24 cellular contexts compared by ENCODE assay signal in genomic region chr5:160621503-160621902, GRCh38.
"Had no signal": no experiment of that assay in that cellular context is flagged by ENCODE, and none has a peak within 500 bp of the region (broad histone marks: within the 10 kb centered on the region; RNA-seq: fewer than 3 reads in every experiment).

No MANE protein-coding gene starts in this region.

- H3K27me3 ChIP-seq: colonic mucosa, dorsolateral prefrontal cortex, esophagus squamous epithelium, gastrocnemius medialis, neutrophil, ovary, right atrium auricular region, thyroid gland had no signal

- H3K27ac ChIP-seq: colonic mucosa, dorsolateral prefrontal cortex, esophagus squamous epithelium, gastrocnemius medialis, neutrophil, ovary, prostate gland, right atrium auricular region, thyroid gland had no signal

- H3K9me3 ChIP-seq: colonic mucosa, esophagus squamous epithelium, gastrocnemius medialis, neutrophil, ovary, prostate gland, right atrium auricular region, thyroid gland had no signal

- H3K27ac Mint-ChIP-seq: activated CD4-positive, alpha-beta memory T cell treated with anti-CD3 and anti-CD28 coated beads for 36 hours; activated naive CD4-positive, alpha-beta T cell treated with anti-CD3 and anti-CD28 coated beads for 36 hours; activated naive CD8-positive, alpha-beta T cell treated with anti-CD3 and anti-CD28 coated beads, Interleukin-2, amount 10 ng/mL, durations not matched to agents 7 days and 5 days; activated T-cell treated with anti-CD3 and anti-CD28 coated beads, Interleukin-2, amount 50 U/mL, for 72 hours; effector memory CD8-positive, alpha-beta T cell; memory B cell; nephron; T-helper 17 cell had no signal

- H3K9me3 Mint-ChIP-seq: activated CD4-positive, alpha-beta memory T cell treated with anti-CD3 and anti-CD28 coated beads for 36 hours; activated naive CD4-positive, alpha-beta T cell treated with anti-CD3 and anti-CD28 coated beads for 36 hours; activated naive CD8-positive, alpha-beta T cell treated with anti-CD3 and anti-CD28 coated beads, Interleukin-2, amount 10 ng/mL, durations not matched to agents 7 days and 5 days; activated T-cell treated with anti-CD3 and anti-CD28 coated beads, Interleukin-2, amount 50 U/mL, for 72 hours; effector memory CD8-positive, alpha-beta T cell; memory B cell; nephron had no signal

- DNase-seq: activated CD4-positive, alpha-beta memory T cell treated with anti-CD3 and anti-CD28 coated beads for 36 hours; activated CD4-positive, alpha-beta T cell treated with anti-CD3 and anti-CD28 coated beads for 4 hours; activated CD4-positive, CD25-positive, alpha-beta regulatory T cell; activated effector memory CD4-positive, alpha-beta T cell treated with Interleukin-2 at 50 U/mL for 16 hours; activated naive CD4-positive, alpha-beta T cell treated with anti-CD3 and anti-CD28 coated beads for 36 hours; activated naive CD8-positive, alpha-beta T cell treated with anti-CD3 and anti-CD28 coated beads, Interleukin-2, amount 10 ng/mL, durations not matched to agents 7 days and 5 days; activated T-cell treated with anti-CD3 and anti-CD28 coated beads, Interleukin-2, amount 50 U/mL, for 72 hours; amniotic stem cell; colonic mucosa; dorsolateral prefrontal cortex; effector memory CD8-positive, alpha-beta T cell; esophagus squamous epithelium; gastrocnemius medialis; ovary; stimulated activated CD4-positive, alpha-beta T cell treated with anti-CD3 and anti-CD28 coated beads, Interleukin-4, amount 100 ng/mL, for 24 hours; stimulated activated naive CD8-positive, alpha-beta T cell treated with anti-CD3 and anti-CD28 coated beads, Interleukin-15, Interleukin-2, amounts not matched to agents 100 U/mL and 50 U/mL, for 24 hours; substantia nigra; T-helper 17 cell; thyroid gland had no signal

- H3K4me3 ChIP-seq: colonic mucosa, dorsolateral prefrontal cortex, esophagus squamous epithelium, gastrocnemius medialis, ovary, prostate gland, right atrium auricular region, thyroid gland had no signal

- H3K36me3 ChIP-seq: gastrocnemius medialis, neutrophil, ovary, prostate gland, right atrium auricular region, thyroid gland had no signal

- H3K4me3 Mint-ChIP-seq: activated CD4-positive, alpha-beta memory T cell treated with anti-CD3 and anti-CD28 coated beads for 36 hours; activated naive CD4-positive, alpha-beta T cell treated with anti-CD3 and anti-CD28 coated beads for 36 hours; activated naive CD8-positive, alpha-beta T cell treated with anti-CD3 and anti-CD28 coated beads, Interleukin-2, amount 10 ng/mL, durations not matched to agents 7 days and 5 days; activated T-cell treated with anti-CD3 and anti-CD28 coated beads, Interleukin-2, amount 50 U/mL, for 72 hours; effector memory CD8-positive, alpha-beta T cell; memory B cell; nephron; T-helper 17 cell had no signal

- ATAC-seq: activated T-cell treated with anti-CD3 and anti-CD28 coated beads, Interleukin-2, amount 50 U/mL, for 72 hours; effector memory CD8-positive, alpha-beta T cell; gastrocnemius medialis; stimulated activated naive CD8-positive, alpha-beta T cell treated with anti-CD3 and anti-CD28 coated beads, Interleukin-15, Interleukin-2, amounts not matched to agents 100 U/mL and 50 U/mL, for 24 hours; T-helper 17 cell had no signal

- H3K4me1 ChIP-seq: colonic mucosa, esophagus squamous epithelium, gastrocnemius medialis, prostate gland, right atrium auricular region, thyroid gland had no signal

- H3K4me1 Mint-ChIP-seq: activated naive CD8-positive, alpha-beta T cell treated with anti-CD3 and anti-CD28 coated beads, Interleukin-2, amount 10 ng/mL, durations not matched to agents 7 days and 5 days; memory B cell; nephron; T-helper 17 cell had no signal

- H3K36me3 Mint-ChIP-seq: activated CD4-positive, alpha-beta memory T cell treated with anti-CD3 and anti-CD28 coated beads for 36 hours; activated naive CD8-positive, alpha-beta T cell treated with anti-CD3 and anti-CD28 coated beads, Interleukin-2, amount 10 ng/mL, durations not matched to agents 7 days and 5 days; memory B cell had no signal
